8 cellular contexts compared by ENCODE assay signal in the genomic region with DNA sequence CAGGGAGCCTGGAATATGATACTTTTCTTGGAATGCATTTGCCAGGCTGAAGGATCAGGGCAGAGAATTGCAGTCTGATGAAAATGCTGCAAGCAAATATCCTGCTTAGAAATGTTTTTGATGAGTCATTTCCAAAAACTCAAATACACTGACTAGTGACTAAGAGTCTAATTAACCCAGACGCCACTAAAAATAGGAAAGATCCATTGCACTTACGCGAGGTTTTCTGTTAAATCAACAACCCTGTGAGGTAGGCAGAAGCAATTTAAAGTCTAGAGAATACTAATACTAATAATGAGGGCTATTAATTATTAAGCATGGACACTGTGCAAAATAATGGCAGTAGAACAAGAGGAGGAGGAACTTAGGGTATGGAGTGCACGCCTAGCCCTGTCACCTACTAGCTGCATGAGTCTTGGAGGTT.
DNase-seq lines count a peak whose midpoint lies in the region; ATAC-seq, FAIRE-seq and TF ChIP-seq lines count a peak whose summit lies in the region.

No MANE protein-coding gene starts in this region.

- H3K4me3 ChIP-seq in AG09309 (ENCODE audit: control insufficient read depth, low read depth, low read length) (no peak overlapping the region), heart left ventricle (no peak overlapping the region)

- FAIRE-seq in GM19239 (lab: Jason Lieb, UNC): no peak

- peak; percentile 71 for ATAC-seq in GM21786 (IDR thresholded peaks at IDR 0.05; ENCODE audit: unreplicated experiment)
- ATAC-seq in heart left ventricle: no peak

- no peak for TF ChIP-seq POLR2A in heart left ventricle (IDR thresholded peaks at IDR 0.05)

- no peaks in the 10 kb centered on the region for H3K9me3 ChIP-seq in heart left ventricle

- WGBS in heart left ventricle, 4 donors: 51 to 72% (median 63%) methylated on average over 4 of the region's 4 CpGs

- no peak overlapping the region for H3K27ac ChIP-seq in heart left ventricle

- peaks cover 0 to 16% (median 0%) of the 10 kb centered on the region in 12 donors for H3K4me1 ChIP-seq in heart left ventricle

- H3K36me3 ChIP-seq in heart left ventricle: no peaks in the 10 kb centered on the region

- no peaks in the 10 kb centered on the region for H3K27me3 ChIP-seq in heart left ventricle

- DNase-seq in AG09309 (ENCODE audit: low read depth): peak; percentile 75
- DNase-seq in MV-4-11 (lab: John Stamatoyannopoulos, UW): peak; percentile 36
- DNase-seq in fibroblast of the conjunctiva (ENCODE audit: low read depth): peak; percentile 83
- no peak for DNase-seq in activated naive CD4-positive, alpha-beta T cell (lab: John Stamatoyannopoulos, UW)
- DNase-seq in heart left ventricle: no peak
- no peak for DNase-seq in GM19239 (ENCODE audit: insufficient read length, low spot score)
- no peak for DNase-seq in posterior vena cava (ENCODE audit: low spot score)

- intact Hi-C loops in heart left ventricle (cut with DNase I): no loop called here
- intact Hi-C loops in posterior vena cava (cut with DNase I): no loop called here

- TF ChIP-seq CTCF in AG09309 (IDR thresholded peaks at IDR 0.05; ENCODE audit: control insufficient read depth, insufficient read depth, low read depth, low read length, missing control alignments) (no peak), heart left ventricle (IDR thresholded peaks at IDR 0.05) (no peak)

Comparison
In these comparisons a context has a peak if more than half of its experiments do, and no peak if none do; other contexts are left out.
1. DNase-seq: peak in AG09309 (single experiment), MV-4-11 (single experiment) and fibroblast of the conjunctiva (single experiment); none in activated naive CD4-positive, alpha-beta T cell (0 of 4), heart left ventricle (0 of 5), GM19239 (single experiment) and posterior vena cava (single experiment).